Comparison of ENCODE assay signal across 19 cellular contexts in the genomic region with DNA sequence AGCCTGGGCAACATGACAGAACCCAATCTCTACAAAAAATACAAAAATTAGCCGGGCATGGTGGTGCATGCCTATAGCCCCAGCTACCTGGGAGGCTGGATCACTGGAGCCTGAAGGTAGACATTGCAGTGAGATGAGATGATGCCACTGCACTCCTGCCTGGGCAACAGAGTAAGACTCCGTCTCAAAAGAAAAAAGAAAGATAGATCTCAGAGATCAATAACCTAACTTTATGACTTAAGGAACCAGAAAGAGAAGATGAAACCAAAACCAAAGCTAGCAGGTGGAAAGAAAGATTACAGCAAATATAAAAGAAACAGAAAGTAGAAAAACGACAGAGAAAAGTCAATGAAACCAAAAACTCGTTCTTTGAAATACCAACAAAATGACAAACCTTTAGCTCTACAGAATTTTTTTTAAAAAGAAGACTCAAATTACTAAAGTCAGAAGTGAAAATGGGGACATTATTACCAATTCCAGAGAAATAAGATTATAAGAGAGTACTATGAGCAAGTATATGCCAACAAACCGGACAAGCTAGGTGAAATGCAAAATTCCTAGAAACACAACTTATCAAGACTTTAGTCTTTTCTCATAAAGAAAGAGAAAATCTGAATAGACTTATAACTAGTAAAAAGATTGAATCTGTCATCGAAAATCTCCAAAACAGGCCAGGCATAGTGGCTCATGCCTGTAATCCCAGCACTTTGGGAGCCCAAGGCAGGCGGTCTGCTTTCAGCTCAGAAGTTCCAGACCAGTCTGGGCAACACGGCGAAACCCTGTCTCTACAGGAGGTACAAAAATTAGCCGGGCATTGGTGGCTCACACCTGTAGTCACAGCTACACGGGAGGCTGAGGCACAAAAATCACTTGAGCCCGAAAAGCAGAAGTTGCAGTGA. TPM values are rescaled to one million over a fixed set of nuclear protein-coding genes. Genes with fewer than 3 reads are reported as not detected.
DNase-seq lines count a peak whose midpoint lies in the region; ATAC-seq and TF ChIP-seq lines count a peak whose summit lies in the region.
"Had no signal": no experiment of that assay in that cellular context is flagged by ENCODE, and none has a peak within 500 bp of the region (broad histone marks: within the 10 kb centered on the region; RNA-seq: fewer than 3 reads in every experiment).

No MANE protein-coding gene starts in this region.

- H3K4me3 Mint-ChIP-seq in activated CD8-positive, alpha-beta memory T cell treated with anti-CD3 and anti-CD28 coated beads, Interleukin-2, amount 10 ng/mL, durations not matched to agents 7 days and 5 days: peak overlapping the region; percentile 67
- H3K4me3 Mint-ChIP-seq in stimulated activated naive B cell treated with anti-CD40 and anti-IgM and Interleukin-4, amounts not matched to agents 10 μg/mL and 1 μg/mL and 100 μg/mL, for 72 hours: no peak overlapping the region

- H3K27me3 Mint-ChIP-seq in activated CD8-positive, alpha-beta memory T cell treated with anti-CD3 and anti-CD28 coated beads, Interleukin-2, amount 10 ng/mL, durations not matched to agents 7 days and 5 days: no peaks in the 10 kb centered on the region
- H3K27me3 Mint-ChIP-seq in stimulated activated naive B cell treated with anti-CD40 and anti-IgM and Interleukin-4, amounts not matched to agents 10 μg/mL and 1 μg/mL and 100 μg/mL, for 72 hours: no peaks in the 10 kb centered on the region
- H3K27me3 Mint-ChIP-seq: IgD-negative memory B cell had no signal

- CTCF ChIA-PET in activated CD8-positive, alpha-beta memory T cell treated with anti-CD3 and anti-CD28 coated beads, Interleukin-2, amount 10 ng/mL, durations not matched to agents 7 days and 5 days (lab: Charles Lee): interaction anchor here (0.9 to 2.0 kb wide), 6 partner anchors 10 to 137 kb away, joined by 3 to 10 read pairs (median 4); a partner anchor contains a TSS

- H3K27me3 ChIP-seq in MM.1S (replicated peaks; ENCODE audit: insufficient read depth, low read length): no peaks in the 10 kb centered on the region
- H3K27me3 ChIP-seq: colonic mucosa, right lobe of liver, tibial nerve had no signal

- H3K4me2 ChIP-seq in MM.1S (ENCODE audit: low read depth, low read length): peak overlapping the region; percentile 34

- TF ChIP-seq CTCF in MM.1S (IDR thresholded peaks at IDR 0.05; ENCODE audit: low read length): no peak

- H3K4me1 ChIP-seq in MM.1S (ENCODE audit: low read length): peaks cover 17% of the 10 kb centered on the region
- H3K4me1 ChIP-seq: colonic mucosa, right lobe of liver had no signal

- no peaks in the 10 kb centered on the region for H3K9me2 ChIP-seq in MM.1S (replicated peaks; ENCODE audit: insufficient read depth, low read length)

- H3K36me3 ChIP-seq in MM.1S (replicated peaks; ENCODE audit: insufficient read depth, low read length): no peaks in the 10 kb centered on the region
- H3K36me3 ChIP-seq: colonic mucosa, right lobe of liver had no signal

- ATAC-seq in activated CD8-positive, alpha-beta memory T cell treated with anti-CD3 and anti-CD28 coated beads, Interleukin-2, amount 10 ng/mL, durations not matched to agents 7 days and 5 days: peak; percentile 44
- ATAC-seq in activated naive CD4-positive, alpha-beta T cell treated with anti-CD3 and anti-CD28 coated beads, Interleukin-2, amount 50 U/mL, for 72 hours: peak; percentile 81
- no peak for ATAC-seq in stimulated activated naive B cell treated with anti-CD40 and anti-IgM and Interleukin-4, amounts not matched to agents 10 μg/mL and 1 μg/mL and 100 μg/mL, for 72 hours (replicated peaks)
- ATAC-seq: right lobe of liver had no signal

- peak overlapping the region; percentile 5; the same call in 1 of the 2 replicates for H3K27ac ChIP-seq in MM.1S (ENCODE audit: low read length)
- H3K27ac ChIP-seq: colonic mucosa, right lobe of liver, RWPE1, tibial nerve had no signal

- peaks cover 4% of the 10 kb centered on the region for H4K20me1 ChIP-seq in MM.1S (ENCODE audit: insufficient read depth, low read length)

- DNase-seq in activated CD8-positive, alpha-beta memory T cell treated with anti-CD3 and anti-CD28 coated beads, Interleukin-2, amount 10 ng/mL, durations not matched to agents 7 days and 5 days: no peak
- DNase-seq in activated CD8-positive, alpha-beta memory T cell treated with anti-CD3 and anti-CD28 coated beads, Interleukin-2, amount 50 U/mL, for 4 hours: no peak
- DNase-seq in MM.1S (peak; percentile 50), glomerular visceral epithelial cell (ENCODE audit: extremely low spot score) (no peak), NCI-H2107 (lab: John Stamatoyannopoulos, UW) (no peak)
- DNase-seq in activated naive CD4-positive, alpha-beta T cell treated with anti-CD3 and anti-CD28 coated beads, Interleukin-2, amount 50 U/mL, for 72 hours (ENCODE audit: low spot score in 2 of 2): no peak
- DNase-seq in stimulated activated naive B cell treated with anti-CD40 and anti-IgM and Interleukin-4, amounts not matched to agents 10 μg/mL and 1 μg/mL and 100 μg/mL, for 72 hours: no peak
- DNase-seq in stimulated activated naive CD4-positive, alpha-beta T cell treated with Interleukin-2 at 50 U/mL for 16 hours (lab: John Stamatoyannopoulos, UW): no peak
- DNase-seq: colonic mucosa; head of caudate nucleus; kidney; NCI-H1048; NCI-H2171 treated with DMSO at 0.1 percent for 48 hours; nucleus accumbens; right lobe of liver; stimulated activated CD4-positive, alpha-beta T cell treated with anti-CD3 and anti-CD28 coated beads, Interleukin-2, amount 100 ng/mL, for 48 hours had no signal

- no peaks in the 10 kb centered on the region for H3K9me3 ChIP-seq in MM.1S (replicated peaks; ENCODE audit: insufficient read depth, low read length)
- H3K9me3 ChIP-seq: colonic mucosa, right lobe of liver, tibial nerve had no signal

- H3K79me2 ChIP-seq in MM.1S (ENCODE audit: low read length): peaks cover 86% of the 10 kb centered on the region

- H3K9me3 Mint-ChIP-seq in activated CD8-positive, alpha-beta memory T cell treated with anti-CD3 and anti-CD28 coated beads, Interleukin-2, amount 10 ng/mL, durations not matched to agents 7 days and 5 days (ENCODE audit: low read depth): no peaks in the 10 kb centered on the region
- no peaks in the 10 kb centered on the region for H3K9me3 Mint-ChIP-seq in activated naive CD4-positive, alpha-beta T cell treated with anti-CD3 and anti-CD28 coated beads, Interleukin-2, amount 50 U/mL, for 72 hours
- H3K9me3 Mint-ChIP-seq in stimulated activated naive B cell treated with anti-CD40 and anti-IgM and Interleukin-4, amounts not matched to agents 10 μg/mL and 1 μg/mL and 100 μg/mL, for 72 hours: peaks cover 3 to 4% of the 10 kb centered on the region in 2 donors

- H3K27ac Mint-ChIP-seq in activated CD8-positive, alpha-beta memory T cell treated with anti-CD3 and anti-CD28 coated beads, Interleukin-2, amount 10 ng/mL, durations not matched to agents 7 days and 5 days: peak overlapping the region; percentile 80
- peak overlapping the region in 1 of 2 donors; percentile 77 for H3K27ac Mint-ChIP-seq in activated naive CD4-positive, alpha-beta T cell treated with anti-CD3 and anti-CD28 coated beads, Interleukin-2, amount 50 U/mL, for 72 hours
- H3K27ac Mint-ChIP-seq in stimulated activated naive B cell treated with anti-CD40 and anti-IgM and Interleukin-4, amounts not matched to agents 10 μg/mL and 1 μg/mL and 100 μg/mL, for 72 hours: peak overlapping the region; percentile 49

- H3F3A ChIP-seq in MM.1S (ENCODE audit: insufficient read depth, low read length): peaks cover 17% of the 10 kb centered on the region

- no peak overlapping the region for H2AFZ ChIP-seq in MM.1S (ENCODE audit: low read length)

- no peak overlapping the region for H3K9ac ChIP-seq in MM.1S (ENCODE audit: low read length)

- H3K4me3 ChIP-seq in MM.1S (ENCODE audit: low read length): 0 out of 2 replicates have a peak overlapping the region, but pooled peaks have one; percentile 8
- H3K4me3 ChIP-seq: colonic mucosa, right lobe of liver, tibial nerve had no signal

- H3K4me1 Mint-ChIP-seq in activated CD8-positive, alpha-beta memory T cell treated with anti-CD3 and anti-CD28 coated beads, Interleukin-2, amount 10 ng/mL, durations not matched to agents 7 days and 5 days: peaks cover 39% of the 10 kb centered on the region
- peaks cover 27 to 52% of the 10 kb centered on the region in 2 donors for H3K4me1 Mint-ChIP-seq in stimulated activated naive B cell treated with anti-CD40 and anti-IgM and Interleukin-4, amounts not matched to agents 10 μg/mL and 1 μg/mL and 100 μg/mL, for 72 hours

- peaks cover 46% of the 10 kb centered on the region for H3K36me3 Mint-ChIP-seq in activated CD8-positive, alpha-beta memory T cell treated with anti-CD3 and anti-CD28 coated beads, Interleukin-2, amount 10 ng/mL, durations not matched to agents 7 days and 5 days
- peaks cover 9 to 24% of the 10 kb centered on the region in 2 donors for H3K36me3 Mint-ChIP-seq in activated naive CD4-positive, alpha-beta T cell treated with anti-CD3 and anti-CD28 coated beads, Interleukin-2, amount 50 U/mL, for 72 hours
- H3K36me3 Mint-ChIP-seq in stimulated activated naive B cell treated with anti-CD40 and anti-IgM and Interleukin-4, amounts not matched to agents 10 μg/mL and 1 μg/mL and 100 μg/mL, for 72 hours: peaks cover 25 to 36% of the 10 kb centered on the region in 2 donors

RNA-seq across cellular contexts. Expression of a gene that starts 35.1 kb away (rescaled TPM):
- total RNA-seq in activated CD8-positive, alpha-beta memory T cell treated with anti-CD3 and anti-CD28 coated beads, Interleukin-2, amount 10 ng/mL, durations not matched to agents 7 days and 5 days: 10 to 100 TPM; 58.4 to 74.4 TPM
- total RNA-seq in activated naive CD4-positive, alpha-beta T cell treated with anti-CD3 and anti-CD28 coated beads, Interleukin-2, amount 50 U/mL, for 72 hours: 10 to 100 TPM; 46.3 to 75.8 TPM

Comparison
In these comparisons a context has a peak if more than half of its experiments do, and no peak if none do; other contexts are left out.
1. ATAC-seq: peak in activated CD8-positive, alpha-beta memory T cell treated with anti-CD3 and anti-CD28 coated beads, Interleukin-2, amount 10 ng/mL, durations not matched to agents 7 days and 5 days (single experiment) and activated naive CD4-positive, alpha-beta T cell treated with anti-CD3 and anti-CD28 coated beads, Interleukin-2, amount 50 U/mL, for 72 hours (2 of 2); none in stimulated activated naive B cell treated with anti-CD40 and anti-IgM and Interleukin-4, amounts not matched to agents 10 μg/mL and 1 μg/mL and 100 μg/mL, for 72 hours (0 of 2).